Comparison of ENCODE assay signal across 35 cellular contexts in the genomic region with DNA sequence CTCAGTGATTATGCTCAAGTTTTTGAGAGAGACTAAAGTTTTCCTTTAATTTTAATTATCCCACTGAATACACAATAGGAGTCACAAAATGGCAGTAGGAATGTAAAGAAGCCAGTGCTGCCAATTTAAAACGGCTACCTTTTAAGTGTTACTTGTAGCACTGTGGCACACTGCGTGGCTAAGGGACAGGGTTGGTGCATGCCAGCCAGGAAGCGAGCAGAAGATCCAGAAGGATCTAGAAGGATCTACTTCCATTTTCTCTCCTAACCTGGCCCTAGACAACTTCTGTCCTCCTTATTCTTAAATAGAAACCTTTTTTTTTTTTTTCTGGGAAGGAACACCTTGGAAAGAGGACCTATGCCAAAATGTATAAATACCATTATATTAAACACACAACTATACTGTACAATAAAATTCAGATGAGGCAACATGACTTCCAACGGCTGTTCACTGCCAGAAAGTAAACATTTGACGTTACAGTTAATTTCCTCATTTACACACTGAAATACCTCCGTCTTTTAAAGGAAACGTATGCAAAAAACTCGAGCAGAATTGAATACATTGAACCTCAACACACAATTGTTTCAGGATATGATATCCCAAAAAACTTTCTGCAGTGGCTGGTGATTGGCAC. TPM values are rescaled to one million over a fixed set of nuclear protein-coding genes. Genes with fewer than 3 reads are reported as not detected.
"Had no signal": no experiment of that assay in that cellular context is flagged by ENCODE, and none has a peak within 500 bp of the region (broad histone marks: within the 10 kb centered on the region; RNA-seq: fewer than 3 reads in every experiment).

No MANE protein-coding gene starts in this region.

- H3K27ac Mint-ChIP-seq: activated B cell treated with CpG ODN at 0.5 μM for 24 hours; activated CD4-positive, alpha-beta memory T cell treated with anti-CD3 and anti-CD28 coated beads for 36 hours; activated naive CD8-positive, alpha-beta T cell treated with anti-CD3 and anti-CD28 coated beads for 36 hours; activated T-helper 17 cell treated with anti-CD3 and anti-CD28 coated beads, Interleukin-2, amount 50 U/mL, for 72 hours had no signal

- ATAC-seq: activated T-helper 17 cell treated with anti-CD3 and anti-CD28 coated beads, Interleukin-2, amount 50 U/mL, for 72 hours had no signal

- H3K4me3 ChIP-seq: cardiac muscle cell had no signal

- H3K36me3 Mint-ChIP-seq: activated CD4-positive, alpha-beta memory T cell treated with anti-CD3 and anti-CD28 coated beads for 36 hours; activated naive CD8-positive, alpha-beta T cell treated with anti-CD3 and anti-CD28 coated beads for 36 hours had no signal

- H3K27ac ChIP-seq: cardiac muscle cell, KMS-11, VCaP had no signal

- DNase-seq: activated B cell treated with CpG ODN at 0.5 μM for 24 hours; activated CD4-positive, alpha-beta memory T cell treated with anti-CD3 and anti-CD28 coated beads for 36 hours; activated CD4-positive, alpha-beta T cell treated with anti-CD3 and anti-CD28 coated beads for 4 hours; activated CD4-positive, alpha-beta T cell treated with anti-CD3 and anti-CD28 coated beads, Interleukin-2, amount 50 U/mL, for 1 hour; activated CD4-positive, CD25-positive, alpha-beta regulatory T cell treated with anti-CD3 and anti-CD28 coated beads, Interleukin-2, amount 50 U/mL, for 72 hours; activated CD8-positive, alpha-beta memory T cell treated with anti-CD3 and anti-CD28 coated beads, Interleukin-2, amount 50 U/mL, for 4 hours; activated effector memory CD4-positive, alpha-beta T cell treated with anti-CD3 and anti-CD28 coated beads, Interleukin-2, amount 50 U/mL, for 16 hours; activated naive CD4-positive, alpha-beta T cell; activated naive CD4-positive, alpha-beta T cell treated with anti-CD3 and anti-CD28 coated beads, Interleukin-2, amount 50 U/mL, for 16 hours; activated naive CD8-positive, alpha-beta T cell treated with anti-CD3 and anti-CD28 coated beads for 36 hours; activated T-cell treated with anti-CD3 and anti-CD28 coated beads for 4 hours; activated T-cell treated with anti-CD3 and anti-CD28 coated beads, Interleukin-2, amount 50 U/mL, for 48 hours; amniotic stem cell; aorta; NCI-H1105; NCI-H1417 treated with DMSO at 0.1 percent for 48 hours; NCI-H187 treated with DMSO at 0.1 percent for 48 hours; NCI-H2081; NCI-H2171 treated with DMSO at 0.1 percent for 48 hours; NCI-H2227 treated with DMSO at 0.1 percent for 48 hours; NCI-H446 treated with DMSO at 0.1 percent for 48 hours; NCI-H524 treated with DMSO at 0.1 percent for 48 hours; NCI-H748 treated with DMSO at 0.1 percent for 48 hours; NK-92 treated with Interleukin-12 subunit alpha and Interleukin-12 subunit beta, amount 100 ng/mL, for 24 hours; Right ventricle myocardium superior; SW 1271; T-helper 1 cell; T-helper 2 cell; T-helper 9 cell had no signal

- H3K4me3 Mint-ChIP-seq: activated B cell treated with CpG ODN at 0.5 μM for 24 hours; activated CD4-positive, alpha-beta memory T cell treated with anti-CD3 and anti-CD28 coated beads for 36 hours; activated naive CD8-positive, alpha-beta T cell treated with anti-CD3 and anti-CD28 coated beads for 36 hours; activated T-helper 17 cell treated with anti-CD3 and anti-CD28 coated beads, Interleukin-2, amount 50 U/mL, for 72 hours; central memory CD8-positive, alpha-beta T cell had no signal

- H3K9me3 Mint-ChIP-seq: activated B cell treated with CpG ODN at 0.5 μM for 24 hours; activated CD4-positive, alpha-beta memory T cell treated with anti-CD3 and anti-CD28 coated beads for 36 hours; activated naive CD8-positive, alpha-beta T cell treated with anti-CD3 and anti-CD28 coated beads for 36 hours; activated T-helper 17 cell treated with anti-CD3 and anti-CD28 coated beads, Interleukin-2, amount 50 U/mL, for 72 hours; central memory CD8-positive, alpha-beta T cell had no signal

- H3K4me1 Mint-ChIP-seq: activated B cell treated with CpG ODN at 0.5 μM for 24 hours; activated naive CD8-positive, alpha-beta T cell treated with anti-CD3 and anti-CD28 coated beads for 36 hours; activated T-helper 17 cell treated with anti-CD3 and anti-CD28 coated beads, Interleukin-2, amount 50 U/mL, for 72 hours; central memory CD8-positive, alpha-beta T cell had no signal

- H3K36me3 ChIP-seq: cardiac muscle cell had no signal

- H3K27me3 Mint-ChIP-seq: activated B cell treated with CpG ODN at 0.5 μM for 24 hours; activated CD4-positive, alpha-beta memory T cell treated with anti-CD3 and anti-CD28 coated beads for 36 hours; activated naive CD8-positive, alpha-beta T cell treated with anti-CD3 and anti-CD28 coated beads for 36 hours; activated T-helper 17 cell treated with anti-CD3 and anti-CD28 coated beads, Interleukin-2, amount 50 U/mL, for 72 hours; central memory CD8-positive, alpha-beta T cell had no signal

- H3K27me3 ChIP-seq: cardiac muscle cell had no signal

- H3K4me2 ChIP-seq: KMS-11 had no signal

RNA-seq across cellular contexts. Expression of gene USP26, which starts 2.7 kb away (rescaled TPM):
- total RNA-seq: activated B cell treated with CpG ODN at 0.5 μM for 24 hours; activated CD4-positive, alpha-beta memory T cell treated with anti-CD3 and anti-CD28 coated beads for 36 hours; activated naive CD8-positive, alpha-beta T cell treated with anti-CD3 and anti-CD28 coated beads for 36 hours; activated T-helper 17 cell treated with anti-CD3 and anti-CD28 coated beads, Interleukin-2, amount 50 U/mL, for 72 hours; aorta; cardiac muscle cell; MCF 10A; Right ventricle myocardium superior had no signal
